8 cellular contexts compared by ENCODE assay signal in the genomic region with DNA sequence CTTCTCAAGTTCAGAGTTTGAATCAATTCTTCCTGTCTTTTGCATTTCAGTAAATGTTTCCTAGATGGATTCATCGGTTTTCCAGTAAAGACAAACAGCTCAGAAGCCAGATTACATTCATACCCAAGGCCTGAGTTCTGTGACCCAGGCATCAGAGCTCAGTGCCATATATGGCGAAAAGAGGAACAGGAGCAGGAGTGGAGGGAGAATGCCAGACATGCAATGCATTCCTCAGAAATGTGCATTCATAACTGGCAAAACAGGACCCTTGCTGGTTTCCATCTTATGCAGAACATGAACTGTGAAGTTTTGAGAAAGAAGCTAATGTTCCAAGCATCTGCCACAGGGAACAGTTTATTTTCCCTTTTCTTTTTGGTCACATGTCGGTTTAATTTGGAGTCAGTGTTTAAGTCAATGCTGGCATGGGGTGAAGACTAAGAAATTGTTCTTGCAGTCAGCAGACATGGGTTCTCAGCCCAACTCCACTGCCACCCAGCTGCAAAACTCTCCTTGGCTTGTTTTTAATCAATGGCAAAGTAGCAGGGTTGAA.
DNase-seq lines count a peak whose midpoint lies in the region; ATAC-seq, FAIRE-seq and TF ChIP-seq lines count a peak whose summit lies in the region.

No MANE protein-coding gene starts in this region.

- H4K20me1 ChIP-seq in SK-N-SH (ENCODE audit: insufficient read depth) = no peaks in the 10 kb centered on the region

- 13% methylated on average over 3 of the region's 3 CpGs for WGBS in SK-N-SH (ENCODE audit: low lambda C conversion rate)
- 32 to 42% (median 33%) methylated on average over 3 of the region's 3 CpGs for WGBS in heart left ventricle, 4 donors

- TF ChIP-seq RAD21 in SK-N-SH (IDR thresholded peaks at IDR 0.05; ENCODE audit: low read length) = no peak

- DNase-seq in SK-N-SH (no peak), heart left ventricle (no peak), retinal pigment epithelial cell (ENCODE audit: low read depth) (peak; percentile 95), urothelium cell line (ENCODE audit: low spot score) (no peak)
- DNase-seq in activated CD4-positive, alpha-beta T cell treated with anti-CD3 and anti-CD28 coated beads for 1 hour = no peak
- DNase-seq in NK-92 treated with Interleukin-12 subunit alpha and Interleukin-12 subunit beta, amount 100 ng/mL, for 24 hours (lab: John Stamatoyannopoulos, UW) = no peak

- H3K27ac ChIP-seq in SK-N-SH (ENCODE audit: low read depth in 2 of 2, low read length in 1 of 2) (peak overlapping the region; percentile 83 to 99), heart left ventricle (peak overlapping the region; percentile 29 to 96 (median 76))

- no peak overlapping the region for H2AFZ ChIP-seq in SK-N-SH (ENCODE audit: low read depth)

- FAIRE-seq in G401.6 (lab: Jason Lieb, UNC) (peak; percentile 95), urothelium cell line (lab: Jason Lieb, UNC) (no peak)

- CTCF ChIA-PET in SK-N-SH (lab: Yijun Ruan, JAX) = interaction anchor here (1.2 kb wide), 1 partner anchor 530 kb away, joined by 4 read pairs; no protein-coding TSS in a partner anchor

- peak; percentile 56 to 98 for TF ChIP-seq EP300 in SK-N-SH (IDR thresholded peaks at IDR 0.05; ENCODE audit: borderline replicate concordance in 1 of 2, low read depth in 1 of 2, low read length in 1 of 2)

- POLR2A ChIA-PET in SK-N-SH (lab: Yijun Ruan, JAX) = no interaction called here

- no peaks in the 10 kb centered on the region for H3K9me3 ChIP-seq in SK-N-SH
- H3K9me3 ChIP-seq in heart left ventricle = no peaks in the 10 kb centered on the region

- peak overlapping the region; percentile 38; the same call in 1 of the 2 replicates for H3K9ac ChIP-seq in SK-N-SH

- H3K4me2 ChIP-seq in SK-N-SH = peak overlapping the region; percentile 67

- H3K27me3 ChIP-seq in SK-N-SH (ENCODE audit: insufficient read depth) (no peaks in the 10 kb centered on the region), heart left ventricle (no peaks in the 10 kb centered on the region)

- H3K9me2 ChIP-seq in SK-N-SH = no peaks in the 10 kb centered on the region

- H3F3A ChIP-seq in SK-N-SH (replicated peaks; ENCODE audit: insufficient read depth) = peaks cover 74% of the 10 kb centered on the region

- H3K4me3 ChIP-seq in SK-N-SH (ENCODE audit: low read depth in 2 of 2, low read length in 1 of 2) (no peak overlapping the region), heart left ventricle (no peak overlapping the region), retinal pigment epithelial cell (ENCODE audit: low read length) (no peak overlapping the region)

- ATAC-seq in heart left ventricle (peak in 3 of 4 donors; percentile 33 to 60 (median 57)), HG02852 (IDR thresholded peaks at IDR 0.05; ENCODE audit: unreplicated experiment) (no peak)

- peaks cover 68% of the 10 kb centered on the region for H3K79me2 ChIP-seq in SK-N-SH (ENCODE audit: insufficient read depth)

- H3K4me1 ChIP-seq in SK-N-SH (ENCODE audit: control insufficient read depth in 1 of 2, insufficient read depth in 2 of 2, low read depth in 1 of 2, low read length in 1 of 2) = peaks cover 2 to 63% of the 10 kb centered on the region in 2 experiments
- H3K4me1 ChIP-seq in heart left ventricle = peaks cover 0 to 91% (median 66%) of the 10 kb centered on the region in 12 donors

- TF ChIP-seq POLR2A in heart left ventricle (IDR thresholded peaks at IDR 0.05) = no peak

- peaks cover 0 to 4% of the 10 kb centered on the region in 2 experiments for H3K36me3 ChIP-seq in SK-N-SH (replicated peaks in 1 of 2; ENCODE audit: control insufficient read depth in 1 of 2, insufficient read depth in 2 of 2, low read length in 1 of 2)
- no peaks in the 10 kb centered on the region for H3K36me3 ChIP-seq in heart left ventricle

- intact Hi-C loops in heart left ventricle (cut with DNase I) = loop anchor here in 1 of 10 donors (10.0 kb wide), 1 partner anchor 116 kb away; a partner anchor contains a TSS

- TF ChIP-seq CTCF in SK-N-SH (IDR thresholded peaks at IDR 0.05) (no peak), heart left ventricle (IDR thresholded peaks at IDR 0.05) (peak in 1 of 12 donors; percentile 6), retinal pigment epithelial cell (conservative IDR thresholded peaks at IDR 0.05; ENCODE audit: low read depth, low read length) (no peak)

TF ChIP-seq in SK-N-SH, 30 proteins besides CTCF, POLR2A, EP300 and RAD21 (continues in another document):
- TF ChIP-seq EZH2phosphoT487 (IDR thresholded peaks at IDR 0.05; ENCODE audit: borderline replicate concordance, low read depth) (no peak), SIN3A (IDR thresholded peaks at IDR 0.05; ENCODE audit: borderline replicate concordance, low read depth, low read length) (peak; percentile 62; the same call in 1 of the 2 replicates), NFIC (IDR thresholded peaks at IDR 0.05; ENCODE audit: borderline replicate concordance) (peak; percentile 74; the same call in 1 of the 2 replicates), ELF1 (IDR thresholded peaks at IDR 0.05) (no peak), FOSL2 (IDR thresholded peaks at IDR 0.05; ENCODE audit: borderline replicate concordance, low read depth) (peak; percentile 76), CHD2 (IDR thresholded peaks at IDR 0.05; ENCODE audit: low read length, partially characterized antibody) (no peak), SMC3 (IDR thresholded peaks at IDR 0.05; ENCODE audit: low read depth, low read length) (0 out of 2 replicates have a peak, but pooled peaks have one; percentile 3), TEAD4 (IDR thresholded peaks at IDR 0.05; ENCODE audit: borderline replicate concordance, insufficient read depth) (peak; percentile 96), RFX5 (IDR thresholded peaks at IDR 0.05; ENCODE audit: low read length) (no peak), TAF1 (IDR thresholded peaks at IDR 0.05; ENCODE audit: borderline replicate concordance, low read depth, low read length) (no peak; the same call in 1 of the 2 replicates), GABPA (IDR thresholded peaks at IDR 0.05; ENCODE audit: low read depth) (no peak), YY1 (IDR thresholded peaks at IDR 0.05; ENCODE audit: low read depth) (peak; percentile 55; the same call in 1 of the 2 replicates)
- TF ChIP-seq, protein P1, sequence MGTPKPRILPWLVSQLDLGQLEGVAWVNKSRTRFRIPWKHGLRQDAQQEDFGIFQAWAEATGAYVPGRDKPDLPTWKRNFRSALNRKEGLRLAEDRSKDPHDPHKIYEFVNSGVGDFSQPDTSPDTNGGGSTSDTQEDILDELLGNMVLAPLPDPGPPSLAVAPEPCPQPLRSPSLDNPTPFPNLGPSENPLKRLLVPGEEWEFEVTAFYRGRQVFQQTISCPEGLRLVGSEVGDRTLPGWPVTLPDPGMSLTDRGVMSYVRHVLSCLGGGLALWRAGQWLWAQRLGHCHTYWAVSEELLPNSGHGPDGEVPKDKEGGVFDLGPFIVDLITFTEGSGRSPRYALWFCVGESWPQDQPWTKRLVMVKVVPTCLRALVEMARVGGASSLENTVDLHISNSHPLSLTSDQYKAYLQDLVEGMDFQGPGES (IDR thresholded peaks at IDR 0.05; ENCODE audit: low read depth, low read length) = no peak
- TF ChIP-seq, protein P2, sequence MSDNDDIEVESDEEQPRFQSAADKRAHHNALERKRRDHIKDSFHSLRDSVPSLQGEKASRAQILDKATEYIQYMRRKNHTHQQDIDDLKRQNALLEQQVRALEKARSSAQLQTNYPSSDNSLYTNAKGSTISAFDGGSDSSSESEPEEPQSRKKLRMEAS (IDR thresholded peaks at IDR 0.05; ENCODE audit: low read depth) = peak; percentile 87
- TF ChIP-seq, protein P3, sequence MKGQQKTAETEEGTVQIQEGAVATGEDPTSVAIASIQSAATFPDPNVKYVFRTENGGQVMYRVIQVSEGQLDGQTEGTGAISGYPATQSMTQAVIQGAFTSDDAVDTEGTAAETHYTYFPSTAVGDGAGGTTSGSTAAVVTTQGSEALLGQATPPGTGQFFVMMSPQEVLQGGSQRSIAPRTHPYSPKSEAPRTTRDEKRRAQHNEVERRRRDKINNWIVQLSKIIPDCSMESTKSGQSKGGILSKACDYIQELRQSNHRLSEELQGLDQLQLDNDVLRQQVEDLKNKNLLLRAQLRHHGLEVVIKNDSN (IDR thresholded peaks at IDR 0.05; ENCODE audit: borderline replicate concordance, low read depth) = no peak; the same call in 1 of the 2 replicates
- TF ChIP-seq, protein P4, sequence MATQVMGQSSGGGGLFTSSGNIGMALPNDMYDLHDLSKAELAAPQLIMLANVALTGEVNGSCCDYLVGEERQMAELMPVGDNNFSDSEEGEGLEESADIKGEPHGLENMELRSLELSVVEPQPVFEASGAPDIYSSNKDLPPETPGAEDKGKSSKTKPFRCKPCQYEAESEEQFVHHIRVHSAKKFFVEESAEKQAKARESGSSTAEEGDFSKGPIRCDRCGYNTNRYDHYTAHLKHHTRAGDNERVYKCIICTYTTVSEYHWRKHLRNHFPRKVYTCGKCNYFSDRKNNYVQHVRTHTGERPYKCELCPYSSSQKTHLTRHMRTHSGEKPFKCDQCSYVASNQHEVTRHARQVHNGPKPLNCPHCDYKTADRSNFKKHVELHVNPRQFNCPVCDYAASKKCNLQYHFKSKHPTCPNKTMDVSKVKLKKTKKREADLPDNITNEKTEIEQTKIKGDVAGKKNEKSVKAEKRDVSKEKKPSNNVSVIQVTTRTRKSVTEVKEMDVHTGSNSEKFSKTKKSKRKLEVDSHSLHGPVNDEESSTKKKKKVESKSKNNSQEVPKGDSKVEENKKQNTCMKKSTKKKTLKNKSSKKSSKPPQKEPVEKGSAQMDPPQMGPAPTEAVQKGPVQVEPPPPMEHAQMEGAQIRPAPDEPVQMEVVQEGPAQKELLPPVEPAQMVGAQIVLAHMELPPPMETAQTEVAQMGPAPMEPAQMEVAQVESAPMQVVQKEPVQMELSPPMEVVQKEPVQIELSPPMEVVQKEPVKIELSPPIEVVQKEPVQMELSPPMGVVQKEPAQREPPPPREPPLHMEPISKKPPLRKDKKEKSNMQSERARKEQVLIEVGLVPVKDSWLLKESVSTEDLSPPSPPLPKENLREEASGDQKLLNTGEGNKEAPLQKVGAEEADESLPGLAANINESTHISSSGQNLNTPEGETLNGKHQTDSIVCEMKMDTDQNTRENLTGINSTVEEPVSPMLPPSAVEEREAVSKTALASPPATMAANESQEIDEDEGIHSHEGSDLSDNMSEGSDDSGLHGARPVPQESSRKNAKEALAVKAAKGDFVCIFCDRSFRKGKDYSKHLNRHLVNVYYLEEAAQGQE (IDR thresholded peaks at IDR 0.05; ENCODE audit: low read depth, low read length) = 0 out of 2 replicates have a peak, but pooled peaks have one; percentile 36
